In the genomic region with DNA sequence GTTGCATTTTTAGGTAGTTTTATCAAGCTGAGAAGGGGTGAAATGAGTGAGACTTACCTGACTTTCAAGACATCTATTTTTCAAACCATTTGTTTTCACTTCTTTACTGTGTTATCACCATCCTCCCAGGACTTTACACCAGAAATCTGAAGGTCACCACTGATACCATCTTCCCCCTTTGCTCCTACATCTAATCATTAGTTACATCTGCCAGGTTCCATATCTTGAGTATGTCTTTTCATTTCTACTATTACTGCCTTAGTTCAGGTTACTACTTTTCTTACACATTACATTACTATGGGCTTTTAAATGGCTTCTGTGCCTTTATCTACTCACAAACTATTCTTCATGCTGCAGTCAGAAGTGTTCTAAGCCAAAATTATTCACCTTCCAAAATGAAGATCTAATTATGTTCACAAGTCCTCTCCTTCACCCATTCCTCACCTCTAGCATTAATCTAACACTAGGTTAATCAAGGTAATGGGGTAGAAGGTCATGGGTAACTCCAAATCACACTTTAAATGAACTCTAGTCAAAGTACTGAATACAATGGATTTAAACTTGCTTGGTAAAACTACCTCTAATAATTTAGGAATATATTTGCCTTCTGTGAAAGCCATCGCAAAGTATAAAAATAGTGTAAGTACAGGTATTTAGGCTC, we compare ENCODE assay signal across 9 cellular contexts. TPM values are rescaled to one million over a fixed set of nuclear protein-coding genes. Genes with fewer than 3 reads are reported as not detected.
DNase-seq lines count a peak whose midpoint lies in the region; ATAC-seq, FAIRE-seq and TF ChIP-seq lines count a peak whose summit lies in the region.
"Had no signal": no experiment of that assay in that cellular context is flagged by ENCODE, and none has a peak within 500 bp of the region (broad histone marks: within the 10 kb centered on the region; RNA-seq: fewer than 3 reads in every experiment).

No MANE protein-coding gene starts in this region.

- no peak for FAIRE-seq in HTR-8/SVneo (lab: Jason Lieb, UNC)

- no peak for TF ChIP-seq CTCF in heart right ventricle (IDR thresholded peaks at IDR 0.05)
- TF ChIP-seq CTCF in right lobe of liver (IDR thresholded peaks at IDR 0.05) = no peak

- no peaks in the 10 kb centered on the region for H3K27me3 ChIP-seq in heart right ventricle
- no peaks in the 10 kb centered on the region for H3K27me3 ChIP-seq in right lobe of liver
- H3K27me3 ChIP-seq in aorta (ENCODE audit: control insufficient read depth in 1 of 2, insufficient read depth in 2 of 2, low read length in 1 of 2) = no peaks in the 10 kb centered on the region
- H3K27me3 ChIP-seq: suprapubic skin had no signal

- no peaks in the 10 kb centered on the region for H3K9me3 Mint-ChIP-seq in activated naive CD8-positive, alpha-beta T cell treated with anti-CD3 and anti-CD28 coated beads, Interleukin-2, amount 50 U/mL, for 24 hours

- H3K36me3 ChIP-seq in heart right ventricle = no peaks in the 10 kb centered on the region
- H3K36me3 ChIP-seq in right lobe of liver = no peaks in the 10 kb centered on the region
- H3K36me3 ChIP-seq in aorta (ENCODE audit: control insufficient read depth in 1 of 2, insufficient read depth in 2 of 2, low read length in 1 of 2) = no peaks in the 10 kb centered on the region
- H3K36me3 ChIP-seq: suprapubic skin had no signal

- 71 to 76% methylated on average over 1 of the region's 1 CpG for WGBS in heart right ventricle, 2 donors
- WGBS in right lobe of liver (ENCODE audit: insufficient coverage, low coverage, low lambda C conversion rate, missing lambda C conversion rate) = 24% methylated on average over 1 of the region's 1 CpG
- WGBS in aorta, 2 donors = 39 to 49% methylated on average over 1 of the region's 1 CpG

- H3K9me3 ChIP-seq in heart right ventricle = no peaks in the 10 kb centered on the region
- no peaks in the 10 kb centered on the region for H3K9me3 ChIP-seq in right lobe of liver
- no peaks in the 10 kb centered on the region for H3K9me3 ChIP-seq in aorta (ENCODE audit: control insufficient read depth, low read length)
- H3K9me3 ChIP-seq: suprapubic skin had no signal

- no peak for TF ChIP-seq POLR2A in right lobe of liver (IDR thresholded peaks at IDR 0.05)

- intact Hi-C loops in heart right ventricle (cut with DNase I) (loop anchor here in 1 of 10 donors (10.0 kb wide), 1 partner anchor 483 kb away; a partner anchor contains a TSS), cardiac septum (cut with DNase I) (loop anchor here (5.0 kb wide), 1 partner anchor 46 kb away; a partner anchor contains a TSS), right lobe of liver (cut with DNase I) (no loop called here), aorta (cut with DNase I) (loop anchor here in 1 of 2 donors (2.0 to 10.0 kb wide), 2 partner anchors 109 to 337 kb away; a partner anchor contains a TSS)

- no peaks in the 10 kb centered on the region for H3K36me3 Mint-ChIP-seq in activated naive CD8-positive, alpha-beta T cell treated with anti-CD3 and anti-CD28 coated beads, Interleukin-2, amount 50 U/mL, for 24 hours (ENCODE audit: low read depth)

- peak overlapping the region in 9 of 10 donors; percentile 65 to 92 (median 81) for H3K4me3 ChIP-seq in heart right ventricle
- H3K4me3 ChIP-seq in right lobe of liver = peak overlapping the region in 2 of 3 donors; percentile 75 to 92
- H3K4me3 ChIP-seq in aorta (ENCODE audit: low read length in 2 of 2) = peak overlapping the region; percentile 55 to 64

- no peak overlapping the region for H3K27ac Mint-ChIP-seq in activated naive CD8-positive, alpha-beta T cell treated with anti-CD3 and anti-CD28 coated beads, Interleukin-2, amount 50 U/mL, for 24 hours

- H3K27ac ChIP-seq in heart right ventricle (peak overlapping the region in 5 of 10 donors; percentile 94 to 98 (median 97)), right lobe of liver (no peak overlapping the region), aorta (ENCODE audit: low read depth in 1 of 2, low read length in 2 of 2) (no peak overlapping the region)

- H3K4me1 Mint-ChIP-seq in activated naive CD8-positive, alpha-beta T cell treated with anti-CD3 and anti-CD28 coated beads, Interleukin-2, amount 50 U/mL, for 24 hours = peaks cover 41% of the 10 kb centered on the region

- ATAC-seq in heart right ventricle (no peak), right lobe of liver (no peak), aorta (ENCODE audit: low FRiP score) (no peak), HG03571 (IDR thresholded peaks at IDR 0.05; ENCODE audit: unreplicated experiment) (no peak)
- no peak for ATAC-seq in activated naive CD8-positive, alpha-beta T cell treated with anti-CD3 and anti-CD28 coated beads, Interleukin-2, amount 50 U/mL, for 24 hours

- DNase-seq in heart right ventricle = no peak
- no peak for DNase-seq in cardiac septum (ENCODE audit: low spot score)
- no peak for DNase-seq in activated naive CD8-positive, alpha-beta T cell treated with anti-CD3 and anti-CD28 coated beads, Interleukin-2, amount 50 U/mL, for 24 hours
- no peak for DNase-seq in right lobe of liver
- no peak for DNase-seq in aorta
- no peak for DNase-seq in NCI-H524 (lab: John Stamatoyannopoulos, UW)
- no peak for DNase-seq in HTR-8/SVneo (ENCODE audit: insufficient read length, low spot score)

- H3K4me1 ChIP-seq in heart right ventricle (peaks cover 0 to 44% (median 34%) of the 10 kb centered on the region in 9 donors), right lobe of liver (peaks cover 0 to 33% (median 16%) of the 10 kb centered on the region in 4 donors), aorta (ENCODE audit: control insufficient read depth in 1 of 2, insufficient read depth in 2 of 2, low read length in 2 of 2) (peaks cover 0 to 3% of the 10 kb centered on the region in 2 donors)

- peak overlapping the region; percentile 95 for H3K4me3 Mint-ChIP-seq in activated naive CD8-positive, alpha-beta T cell treated with anti-CD3 and anti-CD28 coated beads, Interleukin-2, amount 50 U/mL, for 24 hours

- H3K27me3 Mint-ChIP-seq in activated naive CD8-positive, alpha-beta T cell treated with anti-CD3 and anti-CD28 coated beads, Interleukin-2, amount 50 U/mL, for 24 hours = no peaks in the 10 kb centered on the region

RNA-seq across cellular contexts. Expression of a gene that starts 2.1 kb away (rescaled TPM):
- total RNA-seq in heart right ventricle (100 to 1,000 TPM; 129 to 238 (median 198) TPM), cardiac septum (103 TPM), right lobe of liver (10 to 100 TPM; 65.8 to 96.8 (median 79.8) TPM), aorta (10 to 100 TPM; 30.4 to 42.0 TPM)
- polyA plus RNA-seq in heart right ventricle (100 to 1,000 TPM in 1 of 2 donors, 10 to 100 TPM in 1; 36.6 to 119 TPM), aorta (10 to 100 TPM; 27.6 to 37.6 TPM)

RNA-seq across cellular contexts. Expression of a gene that starts 44.4 kb away (rescaled TPM):
- 10 to 100 TPM in 9 of 10 donors, 1 to 10 TPM in 1; 9.2 to 35.5 (median 16.2) TPM for total RNA-seq in heart right ventricle
- 1 to 10 TPM; 3.7 to 5.7 TPM for polyA plus RNA-seq in heart right ventricle
- total RNA-seq in cardiac septum = 20.8 TPM
- total RNA-seq in right lobe of liver = 10 to 100 TPM; 16.3 to 29.9 (median 19.3) TPM
- total RNA-seq in aorta = 10 to 100 TPM; 39.6 to 74.1 TPM
- polyA plus RNA-seq in aorta = 10 to 100 TPM in 1 of 2 donors, 1 to 10 TPM in 1; 5.2 to 12.9 TPM
